1 cellular context compared by ENCODE assay signal in genomic region chr20:50282592-50283241, GRCh38.
TF ChIP-seq lines count a peak whose summit lies in the region.

No MANE protein-coding gene starts in this region.

TF ChIP-seq in K562, 482 proteins besides CTCF, POLR2A, EP300 and RAD21 (continued from another document):
- TF ChIP-seq CEBPZ (IDR thresholded peaks at IDR 0.05; ENCODE audit: borderline replicate concordance, low read depth, low read length) (no peak), SPI1 (IDR thresholded peaks at IDR 0.05; ENCODE audit: borderline replicate concordance, low read depth, low read length) (peak; percentile 55; the same call in 1 of the 2 replicates), ATF3 (IDR thresholded peaks at IDR 0.05) (peak; percentile 36; the same call in 1 of the 2 replicates), ATF3 (CRISPR knock-in tag; conservative IDR thresholded peaks at IDR 0.05) (no peak)
